Comparison of ENCODE assay signal across 8 cellular contexts in the genomic region with DNA sequence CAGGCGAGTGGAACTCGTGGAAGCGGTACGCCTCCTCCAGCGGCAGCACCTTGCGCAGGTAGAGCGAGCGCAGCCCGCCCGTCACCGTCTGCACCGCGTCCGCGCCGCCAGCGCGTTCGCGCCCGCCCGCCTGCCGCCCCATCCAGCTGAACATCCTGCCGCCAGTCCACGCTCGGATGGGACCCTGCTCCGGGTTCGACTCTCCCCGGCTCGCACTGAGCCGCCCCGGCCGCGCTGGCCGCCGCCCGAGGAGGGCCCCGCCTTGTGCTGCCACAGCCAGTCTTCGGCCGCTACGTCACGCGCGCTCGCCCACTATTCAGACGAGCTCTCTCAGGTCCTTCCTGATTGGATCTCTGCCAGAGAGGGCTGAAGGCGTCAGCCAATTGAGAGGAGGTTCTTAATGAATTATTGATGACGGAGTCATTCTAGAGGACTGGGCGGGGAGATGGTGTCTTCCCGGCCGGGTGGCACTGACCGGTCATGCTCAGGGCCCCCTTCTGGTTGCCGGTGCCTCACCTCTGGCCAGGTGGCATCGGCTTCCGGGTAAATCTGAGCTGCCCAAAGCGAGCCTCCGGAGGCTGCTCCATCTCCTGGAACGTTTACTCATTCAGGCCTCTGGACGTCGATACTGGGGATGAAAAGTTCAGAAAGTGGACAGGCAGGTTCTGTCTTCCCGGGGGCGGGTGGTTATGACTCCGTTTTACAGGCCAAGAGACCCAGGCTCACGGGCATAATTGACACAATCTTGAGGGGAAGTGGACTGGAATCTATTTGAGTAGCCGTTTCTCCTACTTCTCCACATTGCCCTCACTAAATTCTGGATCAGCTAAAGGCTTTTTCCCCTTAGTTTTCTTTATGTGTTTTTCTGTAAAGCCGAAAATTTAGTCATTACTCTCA.
DNase-seq lines count a peak whose midpoint lies in the region; ATAC-seq, FAIRE-seq and TF ChIP-seq lines count a peak whose summit lies in the region.

Gene EHD4 (minus strand): TSS at position 217 of the 897 bp plus-strand sequence. CDS start 63 bp downstream, at position 154.

- peak within 1 kb of the TSS; percentile 98 for H3K4me3 ChIP-seq in AG10803 (ENCODE audit: low read length)

- TF ChIP-seq CTCF in AG10803 (conservative IDR thresholded peaks at IDR 0.05; ENCODE audit: low read length): peak; percentile 48

- DNase-seq in AG10803 (ENCODE audit: low read depth) (peak; percentile 98), NCI-H345 treated with DMSO at 0.1 percent for 48 hours (lab: John Stamatoyannopoulos, UW; ENCODE audit: unreplicated experiment) (peak; percentile 91), cerebellar cortex (ENCODE audit: low spot score) (peak; percentile 100)
- DNase-seq in activated CD4-positive, CD25-positive, alpha-beta regulatory T cell treated with anti-CD3 and anti-CD28 coated beads, Interleukin-2, amount 50 U/mL, for 16 hours (ENCODE audit: low read depth, low spot score): peak; percentile 92
- DNase-seq in stimulated activated CD4-positive, alpha-beta T cell treated with anti-CD3 and anti-CD28 coated beads, Interleukin-12 subunit alpha, Interleukin-12 subunit beta, amount 100 ng/mL, for 4 hours: peak; percentile 89

- ATAC-seq in GM19023 (IDR thresholded peaks at IDR 0.05; ENCODE audit: unreplicated experiment): peak; percentile 85
- peak; percentile 79 for ATAC-seq in HG03280 (IDR thresholded peaks at IDR 0.05; ENCODE audit: unreplicated experiment)

- peak; percentile 95 for FAIRE-seq in islet of Langerhans (lab: Jason Lieb, UNC)

Comparison
In these comparisons a context has a peak if more than half of its experiments do, and no peak if none do; other contexts are left out.
1. Peak in every context shown above with its lines: DNase-seq, ATAC-seq and H3K4me3 ChIP-seq.